ENCODE assay signal across 8 cellular contexts in the genomic region with DNA sequence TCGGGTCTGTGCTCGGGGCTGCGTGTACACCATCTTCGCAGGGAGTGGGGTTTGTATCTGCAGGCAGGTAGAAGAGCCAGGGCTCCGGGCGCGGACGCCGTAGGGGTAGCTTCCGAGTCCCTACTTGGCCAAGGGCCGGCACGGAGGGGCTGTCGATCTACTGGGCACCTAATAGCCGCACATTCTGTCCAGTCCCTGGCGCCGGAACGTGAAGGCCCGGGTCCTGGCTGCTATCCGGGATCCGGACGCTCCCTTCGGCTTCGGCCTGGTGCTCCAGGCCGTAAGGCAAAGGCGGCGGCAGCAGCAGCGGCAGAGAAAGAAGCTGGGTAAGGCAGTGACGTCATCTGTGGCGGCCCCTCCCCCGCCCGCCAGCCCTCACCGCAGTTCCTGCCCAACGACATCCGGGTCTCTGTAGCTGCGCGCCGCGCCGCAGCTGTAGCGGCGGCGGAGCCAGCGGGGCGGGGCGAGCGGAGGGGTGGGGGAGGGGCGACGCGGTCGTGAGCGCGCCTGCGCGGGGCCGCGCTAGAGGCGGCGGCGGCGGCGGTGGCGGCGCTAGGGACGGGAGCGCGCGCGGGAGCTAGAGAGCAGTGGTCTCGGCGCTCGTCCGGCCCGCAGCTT. TPM values are rescaled to one million over a fixed set of nuclear protein-coding genes. Genes with fewer than 3 reads are reported as not detected.
DNase-seq lines count a peak whose midpoint lies in the region; ATAC-seq and TF ChIP-seq lines count a peak whose summit lies in the region.

A gene (plus strand): TSS at position 525 of the 618 bp plus-strand sequence. CDS start 33,483 bp downstream, outside the sequence.

- H3K36me3 ChIP-seq in DOHH2 (ENCODE audit: control insufficient read depth, low read length) (peaks cover 37% of the 10 kb centered on the region), GM23338 (ENCODE audit: insufficient read depth) (no peaks in the 10 kb centered on the region), fibroblast of lung (ENCODE audit: control insufficient read depth, insufficient read depth, low read length) (no peaks in the 10 kb centered on the region)
- no peaks in the 10 kb centered on the region for H3K36me3 ChIP-seq in naive thymus-derived CD4-positive, alpha-beta T cell (ENCODE audit: control insufficient read depth in 2 of 3, insufficient read depth in 3 of 3, low read length in 3 of 3)

- peaks cover 63% of the 10 kb centered on the region for H3K4me1 Mint-ChIP-seq in GM23338
- peaks cover 40 to 58% (median 50%) of the 10 kb centered on the region in 7 donors for H3K4me1 Mint-ChIP-seq in naive thymus-derived CD4-positive, alpha-beta T cell
- H3K4me1 Mint-ChIP-seq in stimulated activated memory B cell treated with anti-CD40 and anti-IgM and Interleukin-4, amounts not matched to agents 10 μg/mL and 1 μg/mL and 100 μg/mL, for 72 hours, result peaks cover 47% of the 10 kb centered on the region

- H3K4me3 Mint-ChIP-seq in GM23338, result peak within 1 kb of the TSS; percentile 90
- H3K4me3 Mint-ChIP-seq in naive thymus-derived CD4-positive, alpha-beta T cell, result peak within 1 kb of the TSS; percentile 90 to 99 (median 96)
- peak within 1 kb of the TSS; percentile 99 for H3K4me3 Mint-ChIP-seq in stimulated activated memory B cell treated with anti-CD40 and anti-IgM and Interleukin-4, amounts not matched to agents 10 μg/mL and 1 μg/mL and 100 μg/mL, for 72 hours

- ATAC-seq in GM23338, result peak; percentile 67
- peak; percentile 89 for ATAC-seq in naive thymus-derived CD4-positive, alpha-beta T cell
- ATAC-seq in stimulated activated memory B cell treated with anti-CD40 and anti-IgM and Interleukin-4, amounts not matched to agents 10 μg/mL and 1 μg/mL and 100 μg/mL, for 72 hours, result peak; percentile 92

- H3K4me2 ChIP-seq in DOHH2 (ENCODE audit: low read length) (peak within 1 kb of the TSS; percentile 96), GM23338 (peak within 1 kb of the TSS; percentile 96), fibroblast of lung (ENCODE audit: extremely low read depth, insufficient read depth, low read length) (peak within 1 kb of the TSS; percentile 98)

- H3K4me1 ChIP-seq in DOHH2 (ENCODE audit: control insufficient read depth, low read length) (peaks cover 69% of the 10 kb centered on the region), GM23338 (ENCODE audit: insufficient read depth) (peaks cover 43% of the 10 kb centered on the region), fibroblast of lung (ENCODE audit: control insufficient read depth, extremely low read depth, insufficient read depth, low read length) (peaks cover 4% of the 10 kb centered on the region)
- H3K4me1 ChIP-seq in naive thymus-derived CD4-positive, alpha-beta T cell (ENCODE audit: control insufficient read depth in 2 of 2, insufficient read depth in 2 of 2, low read length in 2 of 2), result peaks cover 7 to 44% of the 10 kb centered on the region in 2 donors

- no peak for TF ChIP-seq CTCF in DOHH2 (IDR thresholded peaks at IDR 0.05; ENCODE audit: low read depth, low read length, poor library complexity, severe bottlenecking)
- no peak for TF ChIP-seq CTCF in GM23338 (conservative IDR thresholded peaks at IDR 0.05; ENCODE audit: low read depth in 2 of 2)
- no peak for TF ChIP-seq CTCF in fibroblast of lung (conservative IDR thresholded peaks at IDR 0.05 in 1 of 2, IDR thresholded peaks at IDR 0.05 in 1 of 2; ENCODE audit: low read depth in 1 of 2, low read length in 2 of 2)

- H3K9me3 Mint-ChIP-seq in GM23338, result no peaks in the 10 kb centered on the region; the same call in 2 of the 3 replicates
- H3K9me3 Mint-ChIP-seq in naive thymus-derived CD4-positive, alpha-beta T cell, result peaks cover 0 to 9% (median 0%) of the 10 kb centered on the region in 11 donors
- no peaks in the 10 kb centered on the region for H3K9me3 Mint-ChIP-seq in stimulated activated memory B cell treated with anti-CD40 and anti-IgM and Interleukin-4, amounts not matched to agents 10 μg/mL and 1 μg/mL and 100 μg/mL, for 72 hours

- H2AFZ ChIP-seq in GM23338 (no peak within 1 kb of the TSS), fibroblast of lung (ENCODE audit: low read length) (peak within 1 kb of the TSS; percentile 88)

- peak; percentile 97 for DNase-seq in GM23338 (ENCODE audit: low spot score)
- DNase-seq in Kasumi-1 (lab: John Stamatoyannopoulos, UW), result peak; percentile 83 to 91
- peak; percentile 92 for DNase-seq in RPMI8226
- DNase-seq in activated T-helper 1 cell treated with anti-CD3 and anti-CD28 coated beads, Interleukin-2, amount 50 U/mL, for 16 hours (ENCODE audit: low read depth in 1 of 2, low spot score in 1 of 2), result peak; percentile 93 to 95
- peak; percentile 91 to 96 for DNase-seq in fibroblast of lung (ENCODE audit: low read depth in 2 of 2)
- DNase-seq in naive thymus-derived CD4-positive, alpha-beta T cell, result peak; percentile 91 to 95 (median 93)

- H3K27me3 ChIP-seq in DOHH2 (ENCODE audit: control insufficient read depth, low read length), result no peaks in the 10 kb centered on the region
- no peaks in the 10 kb centered on the region for H3K27me3 ChIP-seq in GM23338 (ENCODE audit: insufficient read depth)
- H3K27me3 ChIP-seq in fibroblast of lung (ENCODE audit: control insufficient read depth, insufficient read depth, low read length), result no peaks in the 10 kb centered on the region
- H3K27me3 ChIP-seq in naive thymus-derived CD4-positive, alpha-beta T cell (ENCODE audit: control insufficient read depth in 2 of 2, insufficient read depth in 2 of 2, low read length in 2 of 2), result no peaks in the 10 kb centered on the region

- CTCF ChIA-PET in naive thymus-derived CD4-positive, alpha-beta T cell (lab: Charles Lee), result interaction anchor here (1.0 to 3.0 kb wide), 5 partner anchors 18 to 83 kb away, joined by 3 to 12 read pairs (median 4); no protein-coding TSS in a partner anchor

- H3K9me2 ChIP-seq in DOHH2 (replicated peaks; ENCODE audit: control insufficient read depth, low read length), result no peaks in the 10 kb centered on the region
- H3K9me2 ChIP-seq in GM23338 (ENCODE audit: insufficient read depth), result no peaks in the 10 kb centered on the region

- H4K20me1 ChIP-seq in DOHH2 (ENCODE audit: control insufficient read depth, insufficient read depth, low read depth, low read length), result peaks cover 12% of the 10 kb centered on the region; the same call in 1 of the 2 replicates
- no peaks in the 10 kb centered on the region for H4K20me1 ChIP-seq in GM23338 (replicated peaks; ENCODE audit: insufficient read depth)
- H4K20me1 ChIP-seq in fibroblast of lung (ENCODE audit: control insufficient read depth, extremely low read depth, insufficient read depth, low read length), result peaks cover 2% of the 10 kb centered on the region

- POLR2A ChIA-PET in naive thymus-derived CD4-positive, alpha-beta T cell (lab: Charles Lee), result interaction anchor here (0.7 to 2.7 kb wide), 26 partner anchors 11 to 1951 kb away, joined by 3 to 46 read pairs (median 4); a partner anchor contains a TSS

- peak within 1 kb of the TSS; percentile 99 for H3K27ac Mint-ChIP-seq in GM23338
- peak within 1 kb of the TSS; percentile 97 to 100 (median 100) for H3K27ac Mint-ChIP-seq in naive thymus-derived CD4-positive, alpha-beta T cell
- peak within 1 kb of the TSS; percentile 99 for H3K27ac Mint-ChIP-seq in stimulated activated memory B cell treated with anti-CD40 and anti-IgM and Interleukin-4, amounts not matched to agents 10 μg/mL and 1 μg/mL and 100 μg/mL, for 72 hours

- H3K9me3 ChIP-seq in DOHH2 (ENCODE audit: control insufficient read depth, insufficient read depth, low read length) (no peaks in the 10 kb centered on the region), fibroblast of lung (ENCODE audit: control insufficient read depth, insufficient read depth, low read depth, low read length) (no peaks in the 10 kb centered on the region)
- H3K9me3 ChIP-seq in naive thymus-derived CD4-positive, alpha-beta T cell (ENCODE audit: control insufficient read depth in 2 of 3, low read length in 3 of 3), result no peaks in the 10 kb centered on the region

- peak within 1 kb of the TSS; percentile 96 for H3K4me3 ChIP-seq in DOHH2 (ENCODE audit: low read length)
- H3K4me3 ChIP-seq in GM23338, result peak within 1 kb of the TSS; percentile 84
- H3K4me3 ChIP-seq in fibroblast of lung (replicated peaks in 1 of 4; ENCODE audit: control extremely low read depth in 1 of 4, insufficient read depth in 1 of 4, low read depth in 3 of 4, low read length in 4 of 4), result peak within 1 kb of the TSS; percentile 63 to 87 (median 78)
- H3K4me3 ChIP-seq in naive thymus-derived CD4-positive, alpha-beta T cell (ENCODE audit: low read length), result peak within 1 kb of the TSS; percentile 93

- intact Hi-C loops in naive thymus-derived CD4-positive, alpha-beta T cell (cut with micrococcal nuclease), result loop anchor here (1.0 to 10.0 kb wide), 31 partner anchors 17 to 1951 kb away; a partner anchor contains a TSS

- H3K27ac ChIP-seq in DOHH2 (ENCODE audit: low read depth, low read length) (peak within 1 kb of the TSS; percentile 93), GM23338 (ENCODE audit: low read depth) (peak within 1 kb of the TSS; percentile 98), fibroblast of lung (ENCODE audit: insufficient read depth, low read length) (peak within 1 kb of the TSS; percentile 97)
- H3K27ac ChIP-seq in naive thymus-derived CD4-positive, alpha-beta T cell (ENCODE audit: low read depth, low read length), result peak within 1 kb of the TSS; percentile 100

- peaks cover 49% of the 10 kb centered on the region for H3K79me2 ChIP-seq in DOHH2 (ENCODE audit: control insufficient read depth, low read length)
- peaks cover 39% of the 10 kb centered on the region for H3K79me2 ChIP-seq in GM23338 (replicated peaks; ENCODE audit: insufficient read depth)
- H3K79me2 ChIP-seq in fibroblast of lung (ENCODE audit: control insufficient read depth, insufficient read depth, low read length), result peaks cover 38% of the 10 kb centered on the region

- H3K36me3 Mint-ChIP-seq in GM23338 (ENCODE audit: low read depth), result peaks cover 3% of the 10 kb centered on the region; the same call in 2 of the 3 replicates
- H3K36me3 Mint-ChIP-seq in naive thymus-derived CD4-positive, alpha-beta T cell, result peaks cover 0 to 2% (median 0%) of the 10 kb centered on the region in 5 donors
- no peaks in the 10 kb centered on the region for H3K36me3 Mint-ChIP-seq in stimulated activated memory B cell treated with anti-CD40 and anti-IgM and Interleukin-4, amounts not matched to agents 10 μg/mL and 1 μg/mL and 100 μg/mL, for 72 hours

- H3F3A ChIP-seq in DOHH2 (ENCODE audit: control insufficient read depth, insufficient read depth), result peaks cover 10% of the 10 kb centered on the region; the same call in 1 of the 2 replicates
- H3F3A ChIP-seq in GM23338 (replicated peaks; ENCODE audit: low read depth), result peaks cover 5% of the 10 kb centered on the region; the same call in 1 of the 2 replicates

- peak within 1 kb of the TSS; percentile 94 for H3K9ac ChIP-seq in fibroblast of lung (ENCODE audit: insufficient read depth, low read length)

- H3K27me3 Mint-ChIP-seq in GM23338 (ENCODE audit: insufficient read depth, low read depth, poor library complexity), result peaks cover 11% of the 10 kb centered on the region
- no peaks in the 10 kb centered on the region for H3K27me3 Mint-ChIP-seq in naive thymus-derived CD4-positive, alpha-beta T cell
- no peaks in the 10 kb centered on the region for H3K27me3 Mint-ChIP-seq in stimulated activated memory B cell treated with anti-CD40 and anti-IgM and Interleukin-4, amounts not matched to agents 10 μg/mL and 1 μg/mL and 100 μg/mL, for 72 hours

RNA-seq across cellular contexts. Expression of the gene that starts here (rescaled TPM):
- total RNA-seq in GM23338 (2014; rRNA removed; shearing (Covaris generic)), result 34.1 and 42.8 TPM in 2 replicates
- polyA plus RNA-seq in GM23338 (2016; fragmentation: Nextera tagmentation; extraction: Ambion mirVana) (26.4 and 29.8 TPM in 2 replicates), fibroblast of lung (38.0 and 51.3 TPM in 2 replicates)
- total RNA-seq in fibroblast of lung, result 21.8 and 25.9 TPM in 2 replicates
- 32.1 and 35.6 TPM in 2 replicates for polyA plus RNA-seq in fibroblast of lung (2012)
- polyA minus RNA-seq in fibroblast of lung (ENCODE audit: low replicate concordance), result 14.3 and 36.8 TPM in 2 replicates
- 10 to 100 TPM; 42.0 to 71.4 (median 47.3) TPM for total RNA-seq in naive thymus-derived CD4-positive, alpha-beta T cell
- polyA plus RNA-seq in naive thymus-derived CD4-positive, alpha-beta T cell, result 10 to 100 TPM; 15.7 to 20.8 TPM

Comparison
In these comparisons a context has a peak if more than half of its experiments do, and no peak if none do; other contexts are left out.
1. Peak in every context shown above with its lines: DNase-seq, ATAC-seq, H3K4me3 ChIP-seq and H3K27ac ChIP-seq.